Comparison of ENCODE assay signal across 13 cellular contexts in genomic region chr16:508884-509736, GRCh38.
A peak's percentile ranks its signal among the peaks of the same experiment; 100 is the strongest.
DNase-seq lines count a peak whose midpoint lies in the region; ATAC-seq, FAIRE-seq and TF ChIP-seq lines count a peak whose summit lies in the region.
"Had no signal": no experiment of that assay in that cellular context is flagged by ENCODE, and none has a peak within 500 bp of the region (broad histone marks: within the 10 kb centered on the region; RNA-seq: fewer than 3 reads in every experiment).

No MANE protein-coding gene starts in this region.

- ATAC-seq in GM19324 (IDR thresholded peaks at IDR 0.05; ENCODE audit: low FRiP score, unreplicated experiment): no peak

- DNase-seq in COLO668 (lab: John Stamatoyannopoulos, UW; ENCODE audit: unreplicated experiment) (peak; percentile 63), NCI-H524 treated with DMSO at 0.1 percent for 48 hours (lab: John Stamatoyannopoulos, UW) (peak; percentile 26), cerebellar cortex (ENCODE audit: low spot score) (peak; percentile 92), medulla oblongata (ENCODE audit: extremely low spot score) (peak; percentile 44), D721Med (ENCODE audit: insufficient read length, low spot score) (no peak), NCI-H2029 (lab: John Stamatoyannopoulos, UW) (no peak), NCI-H2171 (lab: John Stamatoyannopoulos, UW) (no peak)
- DNase-seq: activated CD4-positive, alpha-beta memory T cell treated with anti-CD3 and anti-CD28 coated beads, Interleukin-2, amount 10 ng/mL, durations not matched to agents 7 days and 5 days; activated naive CD8-positive, alpha-beta T cell treated with anti-CD3 and anti-CD28 coated beads, Interleukin-2, amount 10 ng/mL, durations not matched to agents 7 days and 5 days; NCI-H510A treated with DMSO at 0.1 percent for 48 hours had no signal

- no peak for TF ChIP-seq CTCF in D721Med (IDR thresholded peaks at IDR 0.05; ENCODE audit: insufficient read depth, missing control alignments)

- no peak for FAIRE-seq in D721Med (lab: Jason Lieb, UNC)
- FAIRE-seq: endometrium, GM19239 had no signal

Comparison
In these comparisons a context has a peak if more than half of its experiments do, and no peak if none do; other contexts are left out.
1. DNase-seq: peak in COLO668 (single experiment), NCI-H524 treated with DMSO at 0.1 percent for 48 hours (single experiment), cerebellar cortex (single experiment) and medulla oblongata (single experiment); none in D721Med (single experiment), NCI-H2029 (single experiment) and NCI-H2171 (single experiment).